Comparison of ENCODE assay signal across 1 cellular context in genomic region chr5:149429839-149430721, GRCh38.
TF ChIP-seq lines count a peak whose summit lies in the region.

No MANE protein-coding gene starts in this region.

TF ChIP-seq in K562, 482 proteins besides CTCF, POLR2A, EP300 and RAD21 (continued from another document):
- TF ChIP-seq CTCFL (IDR thresholded peaks at IDR 0.05; ENCODE audit: borderline replicate concordance, insufficient read depth, low read depth, low read length, poor library complexity, severe bottlenecking) (peak; percentile 75), CBFB (CRISPR knock-in tag; IDR thresholded peaks at IDR 0.05) (no peak), ETV5 (CRISPR knock-in tag; IDR thresholded peaks at IDR 0.05; ENCODE audit: low read depth) (peak; percentile 99), ZNF766 (CRISPR knock-in tag; conservative IDR thresholded peaks at IDR 0.05) (no peak), CC2D1A (IDR thresholded peaks at IDR 0.05) (no peak), EGR1 (conservative IDR thresholded peaks at IDR 0.05) (peak; percentile 36), MAZ (CRISPR knock-in tag; conservative IDR thresholded peaks at IDR 0.05 in 1 of 2, IDR thresholded peaks at IDR 0.05 in 1 of 2) (peak; percentile 87 to 90), ARID1B (IDR thresholded peaks at IDR 0.05) (0 out of 2 replicates have a peak, but pooled peaks have one; percentile 40), CBX1 (IDR thresholded peaks at IDR 0.05; ENCODE audit: low read depth) (peak; percentile 75; the same call in 1 of the 2 replicates), HOXB6 (CRISPR knock-in tag; IDR thresholded peaks at IDR 0.05; ENCODE audit: borderline replicate concordance) (no peak), NFYB (IDR thresholded peaks at IDR 0.05; ENCODE audit: extremely low read depth, insufficient read length) (no peak), PHF20 (IDR thresholded peaks at IDR 0.05; ENCODE audit: partially characterized antibody) (peak; percentile 47), REST (CRISPR knock-in tag; IDR thresholded peaks at IDR 0.05; ENCODE audit: low read depth) (0 out of 2 replicates have a peak, but pooled peaks have one; percentile 13), ARID3A (IDR thresholded peaks at IDR 0.05; ENCODE audit: borderline replicate concordance, low read depth, low read length) (peak; percentile 76; the same call in 1 of the 2 replicates), HDAC2 (IDR thresholded peaks at IDR 0.05) (peak; percentile 92), ESRRA (IDR thresholded peaks at IDR 0.05; ENCODE audit: borderline replicate concordance, low read depth) (peak; percentile 72; the same call in 1 of the 2 replicates), RBFOX2 (IDR thresholded peaks at IDR 0.05; ENCODE audit: low read depth, low read length) (peak; percentile 77), ETS1 (conservative IDR thresholded peaks at IDR 0.05; ENCODE audit: control insufficient read depth, low read depth, low read length) (peak; percentile 57; the same call in 1 of the 2 replicates)
TF ChIP-seq in K562: peak in this region for 110.
